ENCODE assay signal across 8 cellular contexts in genomic region chr3:50226888-50227389, GRCh38. TPM values are rescaled to one million over a fixed set of nuclear protein-coding genes. Genes with fewer than 3 reads are reported as not detected.
DNase-seq lines count a peak whose midpoint lies in the region; ATAC-seq and TF ChIP-seq lines count a peak whose summit lies in the region.

No MANE protein-coding gene starts in this region.

- H3K4me3 ChIP-seq in DOHH2 (ENCODE audit: low read length) (peak overlapping the region; percentile 71), MM.1S (ENCODE audit: low read length) (peak overlapping the region; percentile 82), fibroblast of villous mesenchyme (ENCODE audit: low read depth, low read length) (peak overlapping the region; percentile 63)

- H3K9me3 Mint-ChIP-seq in activated T-cell treated with anti-CD3 and anti-CD28 coated beads, Interleukin-2, amount 50 U/mL, for 72 hours = no peaks in the 10 kb centered on the region

- H3K27ac Mint-ChIP-seq in activated T-cell treated with anti-CD3 and anti-CD28 coated beads, Interleukin-2, amount 50 U/mL, for 72 hours = peak overlapping the region; percentile 90

- H2AFZ ChIP-seq in MM.1S (ENCODE audit: low read length) = peak overlapping the region; percentile 99

- TF ChIP-seq CTCF in DOHH2 (IDR thresholded peaks at IDR 0.05; ENCODE audit: low read depth, low read length, poor library complexity, severe bottlenecking) (no peak), MM.1S (IDR thresholded peaks at IDR 0.05; ENCODE audit: low read length) (no peak), fibroblast of villous mesenchyme (IDR thresholded peaks at IDR 0.05; ENCODE audit: insufficient read depth, low read depth, low read length) (no peak)

- peak overlapping the region; percentile 100 for H3K4me2 ChIP-seq in DOHH2 (ENCODE audit: low read length)
- H3K4me2 ChIP-seq in MM.1S (ENCODE audit: low read depth, low read length) = peak overlapping the region; percentile 100

- H3K79me2 ChIP-seq in DOHH2 (ENCODE audit: control insufficient read depth, low read length) (peaks cover 18% of the 10 kb centered on the region), MM.1S (ENCODE audit: low read length) (0 out of 2 replicates have a peak, but pooled peaks cover 9% of the 10 kb centered on the region)

- peak overlapping the region; percentile 87 to 97 for H3K4me3 Mint-ChIP-seq in activated T-cell treated with anti-CD3 and anti-CD28 coated beads, Interleukin-2, amount 50 U/mL, for 72 hours

- DNase-seq in MM.1S (peak; percentile 48), fibroblast of villous mesenchyme (ENCODE audit: low read depth) (peak; percentile 39), occipital lobe (lab: John Stamatoyannopoulos, UW) (peak; percentile 59), NCI-H2196 treated with DMSO at 0.1 percent for 48 hours (lab: John Stamatoyannopoulos, UW; ENCODE audit: unreplicated experiment) (no peak), SKM-1 treated with dmso at 0.1 percent for 144 hours (lab: John Stamatoyannopoulos, UW; ENCODE audit: unreplicated experiment) (no peak)
- DNase-seq in activated T-cell treated with anti-CD3 and anti-CD28 coated beads, Interleukin-2, amount 50 U/mL, for 72 hours = peak; percentile 55

- peaks cover 46% of the 10 kb centered on the region for H3K4me1 ChIP-seq in DOHH2 (ENCODE audit: control insufficient read depth, low read length)
- peaks cover 8% of the 10 kb centered on the region for H3K4me1 ChIP-seq in MM.1S (ENCODE audit: low read length)

- no peaks in the 10 kb centered on the region; the same call in 1 of the 2 replicates for H3F3A ChIP-seq in DOHH2 (ENCODE audit: control insufficient read depth, insufficient read depth)
- H3F3A ChIP-seq in MM.1S (ENCODE audit: insufficient read depth, low read length) = peaks cover 5% of the 10 kb centered on the region; the same call in 1 of the 2 replicates

- H3K4me1 Mint-ChIP-seq in activated T-cell treated with anti-CD3 and anti-CD28 coated beads, Interleukin-2, amount 50 U/mL, for 72 hours (ENCODE audit: low read depth) = peaks cover 32% of the 10 kb centered on the region

- no peaks in the 10 kb centered on the region; the same call in 1 of the 2 replicates for H3K36me3 ChIP-seq in DOHH2 (ENCODE audit: control insufficient read depth, low read length)
- H3K36me3 ChIP-seq in MM.1S (replicated peaks; ENCODE audit: insufficient read depth, low read length) = no peaks in the 10 kb centered on the region

- no peaks in the 10 kb centered on the region for H3K9me3 ChIP-seq in DOHH2 (ENCODE audit: control insufficient read depth, insufficient read depth, low read length)
- H3K9me3 ChIP-seq in MM.1S (replicated peaks; ENCODE audit: insufficient read depth, low read length) = no peaks in the 10 kb centered on the region

- H3K9me2 ChIP-seq in DOHH2 (replicated peaks; ENCODE audit: control insufficient read depth, low read length) = no peaks in the 10 kb centered on the region
- H3K9me2 ChIP-seq in MM.1S (replicated peaks; ENCODE audit: insufficient read depth, low read length) = no peaks in the 10 kb centered on the region

- peak overlapping the region; percentile 54 for H3K9ac ChIP-seq in MM.1S (ENCODE audit: low read length)

- H3K27ac ChIP-seq in DOHH2 (ENCODE audit: low read depth, low read length) (peak overlapping the region; percentile 71), MM.1S (ENCODE audit: low read length) (peak overlapping the region; percentile 39; the same call in 1 of the 2 replicates)

- H4K20me1 ChIP-seq in DOHH2 (ENCODE audit: control insufficient read depth, insufficient read depth, low read depth, low read length) (no peaks in the 10 kb centered on the region), MM.1S (ENCODE audit: insufficient read depth, low read length) (no peaks in the 10 kb centered on the region)

- H3K27me3 Mint-ChIP-seq in activated T-cell treated with anti-CD3 and anti-CD28 coated beads, Interleukin-2, amount 50 U/mL, for 72 hours (ENCODE audit: low read depth) = peaks cover 10% of the 10 kb centered on the region

- no peaks in the 10 kb centered on the region for H3K36me3 Mint-ChIP-seq in activated T-cell treated with anti-CD3 and anti-CD28 coated beads, Interleukin-2, amount 50 U/mL, for 72 hours (ENCODE audit: insufficient read depth in 2 of 2)

- peaks cover 2% of the 10 kb centered on the region; the same call in 1 of the 2 replicates for H3K27me3 ChIP-seq in DOHH2 (ENCODE audit: control insufficient read depth, low read length)
- H3K27me3 ChIP-seq in MM.1S (replicated peaks; ENCODE audit: insufficient read depth, low read length) = peaks cover 24% of the 10 kb centered on the region

- peak; percentile 18 for ATAC-seq in GM21528 (IDR thresholded peaks at IDR 0.05; ENCODE audit: low FRiP score, unreplicated experiment)
- ATAC-seq in activated T-cell treated with anti-CD3 and anti-CD28 coated beads, Interleukin-2, amount 50 U/mL, for 72 hours (replicated peaks in 1 of 2) = peak; percentile 37 to 43

RNA-seq across cellular contexts. Expression of gene GNAI2, which starts 9.1 kb away (rescaled TPM):
- total RNA-seq in activated T-cell treated with anti-CD3 and anti-CD28 coated beads, Interleukin-2, amount 50 U/mL, for 72 hours = 100 to 1,000 TPM; 263 to 272 TPM
- total RNA-seq in fibroblast of villous mesenchyme (265 and 297 TPM in 2 replicates), occipital lobe (84.5 TPM)

RNA-seq across cellular contexts. Expression of gene SLC38A3, which starts 21.9 kb away (rescaled TPM):
- not detected for total RNA-seq in activated T-cell treated with anti-CD3 and anti-CD28 coated beads, Interleukin-2, amount 50 U/mL, for 72 hours
- total RNA-seq in fibroblast of villous mesenchyme (not detected in 2 replicates), occipital lobe (5.0 TPM)

RNA-seq across cellular contexts. Expression of gene GNAT1, which starts 35.5 kb away (rescaled TPM):
- not detected for total RNA-seq in activated T-cell treated with anti-CD3 and anti-CD28 coated beads, Interleukin-2, amount 50 U/mL, for 72 hours
- total RNA-seq in fibroblast of villous mesenchyme (not detected in 2 replicates), occipital lobe (not detected)

RNA-seq across cellular contexts. Expression of gene SEMA3B, which starts 42.0 kb away (rescaled TPM):
- 1 to 10 TPM; 1.9 to 3.3 TPM for total RNA-seq in activated T-cell treated with anti-CD3 and anti-CD28 coated beads, Interleukin-2, amount 50 U/mL, for 72 hours
- total RNA-seq in fibroblast of villous mesenchyme (7.4 and 23.3 TPM in 2 replicates), occipital lobe (2.3 TPM)

RNA-seq across cellular contexts. Expression of gene LSMEM2, which starts 51.9 kb away (rescaled TPM):
- total RNA-seq in activated T-cell treated with anti-CD3 and anti-CD28 coated beads, Interleukin-2, amount 50 U/mL, for 72 hours = under 1 TPM in 1 of 2 donors, not detected in 1; 0.26 TPM
- total RNA-seq in fibroblast of villous mesenchyme (not detected in 2 replicates), occipital lobe (0.47 TPM)

Comparison
In these comparisons a context has a peak if more than half of its experiments do, and no peak if none do; other contexts are left out.
1. DNase-seq: peak in MM.1S (single experiment), activated T-cell treated with anti-CD3 and anti-CD28 coated beads, Interleukin-2, amount 50 U/mL, for 72 hours (2 of 2), fibroblast of villous mesenchyme (single experiment) and occipital lobe (single experiment); none in NCI-H2196 treated with DMSO at 0.1 percent for 48 hours (single experiment) and SKM-1 treated with dmso at 0.1 percent for 144 hours (single experiment).
2. Peak in every context shown above with its lines, with median percentiles within 50 percentile points of each other: H3K4me3 ChIP-seq.